Comparison of ENCODE assay signal across 13 cellular contexts in the genomic region with DNA sequence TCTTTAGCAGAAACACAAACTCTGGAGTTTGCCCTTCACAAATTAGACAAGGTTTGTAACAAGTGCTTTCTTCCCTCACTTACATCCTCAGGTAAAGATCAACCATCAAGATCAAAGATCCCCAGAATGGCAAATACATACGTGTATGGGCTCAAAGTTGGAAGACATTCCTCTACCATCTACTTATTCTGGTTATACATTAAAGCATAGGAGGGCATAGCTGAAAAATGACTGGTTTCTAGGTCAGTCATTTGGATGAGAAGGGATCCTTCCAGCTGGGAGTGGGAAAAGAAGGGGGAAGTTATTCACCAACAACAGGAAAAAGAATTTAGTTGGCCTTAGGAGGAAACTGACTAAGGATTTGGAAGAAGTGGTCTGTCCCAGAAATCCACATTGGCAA. TPM values are rescaled to one million over a fixed set of nuclear protein-coding genes. Genes with fewer than 3 reads are reported as not detected.
DNase-seq lines count a peak whose midpoint lies in the region; ATAC-seq and TF ChIP-seq lines count a peak whose summit lies in the region.
"Had no signal": no experiment of that assay in that cellular context is flagged by ENCODE, and none has a peak within 500 bp of the region (broad histone marks: within the 10 kb centered on the region; RNA-seq: fewer than 3 reads in every experiment).

No MANE protein-coding gene starts in this region.

- no peak overlapping the region for H2BK15ac ChIP-seq in mesenchymal stem cell (ENCODE audit: low read depth, poor library complexity, severe bottlenecking)

- POLR2A ChIA-PET in PC-3 (lab: Charles Lee; ENCODE audit: unreplicated experiment): interaction anchor here (0.6 kb wide), 1 partner anchor 24 kb away, joined by 3 read pairs; no protein-coding TSS in a partner anchor

- intact Hi-C loops in PC-3 (cut with micrococcal nuclease) (loop anchor here (5.0 kb wide), 1 partner anchor 89 kb away; no protein-coding TSS in a partner anchor), dorsolateral prefrontal cortex (cut with DNase I) (no loop called here)

- BruUV-seq in PC-3 (replicated peaks; lab: Mats Ljungman, UMichigan): no TSS peak

- peaks cover 2% of the 10 kb centered on the region for H3K79me1 ChIP-seq in mesenchymal stem cell (replicated peaks; ENCODE audit: low read length, poor library complexity, severe bottlenecking)

- H3K23ac ChIP-seq in mesenchymal stem cell (ENCODE audit: low read length in 2 of 2): no peak overlapping the region

- H3K4me1 ChIP-seq in PC-3 (ENCODE audit: insufficient read depth, low read length): peaks cover 48% of the 10 kb centered on the region
- H3K4me1 ChIP-seq in mesenchymal stem cell (ENCODE audit: control insufficient read depth, insufficient read depth, low read depth, low read length): peaks cover 11% of the 10 kb centered on the region
- peaks cover 6 to 82% (median 79%) of the 10 kb centered on the region in 5 donors for H3K4me1 ChIP-seq in subcutaneous abdominal adipose tissue (ENCODE audit: control insufficient read depth in 5 of 5, insufficient read depth in 5 of 5, low read length in 5 of 5)

- H3K9me3 ChIP-seq in PC-3 (ENCODE audit: low read length): no peaks in the 10 kb centered on the region
- H3K9me3 ChIP-seq in mesenchymal stem cell (ENCODE audit: control insufficient read depth, low read length): no peaks in the 10 kb centered on the region
- no peaks in the 10 kb centered on the region for H3K9me3 ChIP-seq in subcutaneous abdominal adipose tissue (ENCODE audit: control insufficient read depth in 5 of 5, low read length in 5 of 5)

- H3K4me2 ChIP-seq in PC-3 (ENCODE audit: low read length): peak overlapping the region; percentile 85
- H3K4me2 ChIP-seq in mesenchymal stem cell (ENCODE audit: low read length, poor library complexity, severe bottlenecking): peak overlapping the region; percentile 37

- H3K79me2 ChIP-seq in PC-3 (ENCODE audit: low read length): peaks cover 66% of the 10 kb centered on the region

- no peaks in the 10 kb centered on the region for H3K36me3 Mint-ChIP-seq in activated T-cell treated with anti-CD3 and anti-CD28 coated beads, Interleukin-2, amount 50 U/mL, for 24 hours (ENCODE audit: low read depth)

- no peak for TF ChIP-seq CTCF in PC-3 (conservative IDR thresholded peaks at IDR 0.05; ENCODE audit: low read depth, low read length)
- TF ChIP-seq CTCF in dorsolateral prefrontal cortex (IDR thresholded peaks at IDR 0.05 in 54 of 56, conservative IDR thresholded peaks at IDR 0.05 in 2 of 56; ENCODE audit: low read depth in 1 of 56, partially characterized antibody in 56 of 56): no peak

- no peak for DNase-seq in PC-3
- no peak for DNase-seq in dorsolateral prefrontal cortex
- DNase-seq in mesenchymal stem cell: no peak
- DNase-seq in SW 1271 (lab: John Stamatoyannopoulos, UW): no peak
- no peak for DNase-seq in NCI-H345 (lab: John Stamatoyannopoulos, UW)
- DNase-seq in activated T-cell treated with anti-CD3 and anti-CD28 coated beads, Interleukin-2, amount 50 U/mL, for 24 hours: no peak
- DNase-seq: activated CD8-positive, alpha-beta memory T cell treated with anti-CD3 and anti-CD28 coated beads, Interleukin-2, amount 50 U/mL, for 4 hours; NCI-H146; NK-92 treated with Interleukin-12 subunit alpha and Interleukin-12 subunit beta, amount 100 ng/mL, for 24 hours; occipital lobe had no signal

- no peak overlapping the region for H2BK12ac ChIP-seq in mesenchymal stem cell (ENCODE audit: low read length in 2 of 2)

- peaks cover 10% of the 10 kb centered on the region for H3K4me1 Mint-ChIP-seq in activated T-cell treated with anti-CD3 and anti-CD28 coated beads, Interleukin-2, amount 50 U/mL, for 24 hours (ENCODE audit: low read depth)

- H4K91ac ChIP-seq in mesenchymal stem cell (ENCODE audit: low read length): no peak overlapping the region

- H3K4me3 ChIP-seq in PC-3 (ENCODE audit: low read length) (peak overlapping the region; percentile 87; the same call in 1 of the 2 replicates), dorsolateral prefrontal cortex (peak overlapping the region in 39 of 59 donors; percentile 2 to 83 (median 69)), mesenchymal stem cell (ENCODE audit: insufficient read depth in 1 of 2, low read depth in 1 of 2, low read length in 2 of 2) (peak overlapping the region in 1 of 2 experiments; percentile 93), subcutaneous abdominal adipose tissue (ENCODE audit: low read depth in 1 of 5, low read length in 5 of 5) (peak overlapping the region; percentile 77 to 94 (median 84))
- H3K4me3 ChIP-seq: GM12878 had no signal

- H3K4ac ChIP-seq in mesenchymal stem cell (ENCODE audit: low read depth in 1 of 2, low read length in 2 of 2): no peak overlapping the region

- H3F3A ChIP-seq in PC-3 (ENCODE audit: low read length, unreplicated experiment): peaks cover 4% of the 10 kb centered on the region

- no peak overlapping the region for H2BK5ac ChIP-seq in mesenchymal stem cell (ENCODE audit: low read depth, low read length, poor library complexity, severe bottlenecking)

- H3K9ac ChIP-seq in PC-3 (ENCODE audit: low read length): no peak overlapping the region
- H3K9ac ChIP-seq in mesenchymal stem cell (ENCODE audit: low read length): peak overlapping the region; percentile 99
- peak overlapping the region; percentile 72 to 94 (median 85) for H3K9ac ChIP-seq in subcutaneous abdominal adipose tissue (ENCODE audit: low read length in 5 of 5)

- H2AFZ ChIP-seq in PC-3 (ENCODE audit: low read length) (no peak overlapping the region), mesenchymal stem cell (ENCODE audit: low read depth, low read length) (no peak overlapping the region)

- H2BK120ac ChIP-seq in mesenchymal stem cell (ENCODE audit: low read depth, low read length): no peak overlapping the region

- no peak overlapping the region for H3K14ac ChIP-seq in mesenchymal stem cell (ENCODE audit: low read length in 2 of 2)

- no peak overlapping the region for H2AK5ac ChIP-seq in mesenchymal stem cell (ENCODE audit: low read length, severe bottlenecking)

- H3K27me3 ChIP-seq in PC-3 (ENCODE audit: low read length) (no peaks in the 10 kb centered on the region), dorsolateral prefrontal cortex (peaks cover 0 to 4% (median 0%) of the 10 kb centered on the region in 45 donors), mesenchymal stem cell (ENCODE audit: control insufficient read depth in 1 of 2, insufficient read depth in 1 of 2, low read length in 2 of 2) (no peaks in the 10 kb centered on the region), subcutaneous abdominal adipose tissue (ENCODE audit: control insufficient read depth in 5 of 5, insufficient read depth in 4 of 5, low read length in 5 of 5) (no peaks in the 10 kb centered on the region)

- H3K4me3 Mint-ChIP-seq in activated T-cell treated with anti-CD3 and anti-CD28 coated beads, Interleukin-2, amount 50 U/mL, for 24 hours: no peak overlapping the region

- no peaks in the 10 kb centered on the region for H4K20me1 ChIP-seq in PC-3 (ENCODE audit: low read length)

- peaks cover 55% of the 10 kb centered on the region for H3K27me3 Mint-ChIP-seq in activated T-cell treated with anti-CD3 and anti-CD28 coated beads, Interleukin-2, amount 50 U/mL, for 24 hours

- no CpG with 5 or more reads among the region's 1 CpG for WGBS in mesenchymal stem cell

- CTCF ChIA-PET in PC-3 (lab: Charles Lee): no interaction called here

- ATAC-seq in PC-3 (no peak), GM18873 (IDR thresholded peaks at IDR 0.05; ENCODE audit: low FRiP score, unreplicated experiment) (no peak)
- ATAC-seq: GM12878 had no signal

- H3K9me2 ChIP-seq in PC-3 (replicated peaks; ENCODE audit: low read length): no peaks in the 10 kb centered on the region

- H3K27ac Mint-ChIP-seq in activated T-cell treated with anti-CD3 and anti-CD28 coated beads, Interleukin-2, amount 50 U/mL, for 24 hours: no peak overlapping the region

- no peak overlapping the region for H3K18ac ChIP-seq in mesenchymal stem cell (ENCODE audit: low read depth in 1 of 2, low read length in 2 of 2)

- H3K27ac ChIP-seq in PC-3 (ENCODE audit: low read length): peak overlapping the region; percentile 47; the same call in 1 of the 2 replicates
- H3K27ac ChIP-seq in dorsolateral prefrontal cortex: peak overlapping the region in 25 of 59 donors; percentile 4 to 89 (median 54)
- peak overlapping the region; percentile 98 for H3K27ac ChIP-seq in mesenchymal stem cell (ENCODE audit: low read length, poor library complexity, severe bottlenecking)
- peak overlapping the region; percentile 96 for H3K27ac ChIP-seq in subcutaneous abdominal adipose tissue (ENCODE audit: low read depth, low read length)

- no peak overlapping the region for H4K8ac ChIP-seq in mesenchymal stem cell (ENCODE audit: low read length)

- H3K9me3 Mint-ChIP-seq in activated T-cell treated with anti-CD3 and anti-CD28 coated beads, Interleukin-2, amount 50 U/mL, for 24 hours: no peaks in the 10 kb centered on the region

- H3K36me3 ChIP-seq in PC-3 (ENCODE audit: low read depth, low read length): no peaks in the 10 kb centered on the region
- peaks cover 0 to 26% of the 10 kb centered on the region in 2 experiments for H3K36me3 ChIP-seq in mesenchymal stem cell (ENCODE audit: control insufficient read depth in 1 of 2, insufficient read depth in 2 of 2, low read depth in 1 of 2, low read length in 2 of 2)
- peaks cover 0 to 3% (median 0%) of the 10 kb centered on the region in 5 donors for H3K36me3 ChIP-seq in subcutaneous abdominal adipose tissue (ENCODE audit: control insufficient read depth in 5 of 5, insufficient read depth in 5 of 5, low read length in 5 of 5)

RNA-seq across cellular contexts. Expression of a gene that starts 1.9 kb away (rescaled TPM):
- total RNA-seq in PC-3 (2014; rRNA removed): 11.8 and 14.1 TPM in 2 replicates
- 10 to 100 TPM in 106 of 120 experiments, 1 to 10 TPM in 14; 7.5 to 46.1 (median 14.3) TPM for total RNA-seq in dorsolateral prefrontal cortex
- polyA plus RNA-seq in mesenchymal stem cell (2013, experiment 1 of 2): 87.8 TPM
- 86.6 TPM for polyA plus RNA-seq in mesenchymal stem cell (2013, experiment 2 of 2)

RNA-seq across cellular contexts. Expression of a gene that starts 58.6 kb away (rescaled TPM):
- total RNA-seq in PC-3 (2014; rRNA removed) (not detected in 2 replicates), dorsolateral prefrontal cortex (not detected)
- polyA plus RNA-seq in mesenchymal stem cell (2013, experiment 1 of 2): not detected
- not detected for polyA plus RNA-seq in mesenchymal stem cell (2013, experiment 2 of 2)
- total RNA-seq: occipital lobe had no signal
- polyA plus RNA-seq: GM12878 had no signal
